Comparison of ENCODE assay signal across 14 cellular contexts in genomic region chr15:65413760-65414144, GRCh38. TPM values are rescaled to one million over a fixed set of nuclear protein-coding genes. Genes with fewer than 3 reads are reported as not detected.
"Had no signal": no experiment of that assay in that cellular context is flagged by ENCODE, and none has a peak within 500 bp of the region (broad histone marks: within the 10 kb centered on the region; RNA-seq: fewer than 3 reads in every experiment).

No MANE protein-coding gene starts in this region.

- H3K27ac ChIP-seq: pancreas, thoracic aorta had no signal

- H3K36me3 ChIP-seq: pancreas, stomach, thoracic aorta had no signal

- ATAC-seq: effector memory CD8-positive, alpha-beta T cell; pancreas had no signal

- H3K9me3 Mint-ChIP-seq: activated CD4-positive, alpha-beta T cell treated with anti-CD3 and anti-CD28 coated beads, Interleukin-2, amount 10 ng/mL, durations not matched to agents 7 days and 5 days; central memory CD8-positive, alpha-beta T cell; dendritic cell treated with granulocyte-macrophage colony-stimulating factor and Interleukin-4, amounts not matched to agents 40 ng/mL and 50 ng/mL, for 4 days; effector memory CD8-positive, alpha-beta T cell had no signal

- H3K27ac Mint-ChIP-seq: activated CD4-positive, alpha-beta T cell treated with anti-CD3 and anti-CD28 coated beads, Interleukin-2, amount 10 ng/mL, durations not matched to agents 7 days and 5 days; dendritic cell treated with granulocyte-macrophage colony-stimulating factor and Interleukin-4, amounts not matched to agents 40 ng/mL and 50 ng/mL, for 4 days; effector memory CD8-positive, alpha-beta T cell had no signal

- H3K27me3 ChIP-seq: pancreas had no signal

- H3K9me3 ChIP-seq: pancreas, stomach, thoracic aorta had no signal

- H3K4me3 ChIP-seq: pancreas, skin epidermis, stomach, thoracic aorta had no signal

- DNase-seq: activated CD4-positive, alpha-beta T cell treated with anti-CD3 and anti-CD28 coated beads, Interleukin-2, amount 10 ng/mL, durations not matched to agents 7 days and 5 days; activated CD4-positive, CD25-positive, alpha-beta regulatory T cell; activated CD8-positive, alpha-beta memory T cell treated with anti-CD3 and anti-CD28 coated beads for 24 hours; activated naive CD4-positive, alpha-beta T cell treated with Interleukin-2 at 50 U/mL for 16 hours; effector memory CD8-positive, alpha-beta T cell; pancreas; retina; stomach had no signal

- H3K4me3 Mint-ChIP-seq: activated CD4-positive, alpha-beta T cell treated with anti-CD3 and anti-CD28 coated beads, Interleukin-2, amount 10 ng/mL, durations not matched to agents 7 days and 5 days; central memory CD8-positive, alpha-beta T cell; dendritic cell treated with granulocyte-macrophage colony-stimulating factor and Interleukin-4, amounts not matched to agents 40 ng/mL and 50 ng/mL, for 4 days; effector memory CD8-positive, alpha-beta T cell had no signal

RNA-seq across cellular contexts. Expression of gene IGDCC3, which starts 36.0 kb away (rescaled TPM):
- total RNA-seq: activated CD4-positive, alpha-beta T cell treated with anti-CD3 and anti-CD28 coated beads, Interleukin-2, amount 10 ng/mL, durations not matched to agents 7 days and 5 days; lung microvascular endothelial cell; T-helper 1 cell treated with Interleukin-12 subunit alpha and Interleukin-12 subunit beta and Interleukin-4 antibody, amounts not matched to agents 30 ng/mL and 1 ng/mL, for 36 hours; thoracic aorta had no signal
- polyA plus RNA-seq: pancreas had no signal
